1 cellular context compared by ENCODE assay signal in the genomic region with DNA sequence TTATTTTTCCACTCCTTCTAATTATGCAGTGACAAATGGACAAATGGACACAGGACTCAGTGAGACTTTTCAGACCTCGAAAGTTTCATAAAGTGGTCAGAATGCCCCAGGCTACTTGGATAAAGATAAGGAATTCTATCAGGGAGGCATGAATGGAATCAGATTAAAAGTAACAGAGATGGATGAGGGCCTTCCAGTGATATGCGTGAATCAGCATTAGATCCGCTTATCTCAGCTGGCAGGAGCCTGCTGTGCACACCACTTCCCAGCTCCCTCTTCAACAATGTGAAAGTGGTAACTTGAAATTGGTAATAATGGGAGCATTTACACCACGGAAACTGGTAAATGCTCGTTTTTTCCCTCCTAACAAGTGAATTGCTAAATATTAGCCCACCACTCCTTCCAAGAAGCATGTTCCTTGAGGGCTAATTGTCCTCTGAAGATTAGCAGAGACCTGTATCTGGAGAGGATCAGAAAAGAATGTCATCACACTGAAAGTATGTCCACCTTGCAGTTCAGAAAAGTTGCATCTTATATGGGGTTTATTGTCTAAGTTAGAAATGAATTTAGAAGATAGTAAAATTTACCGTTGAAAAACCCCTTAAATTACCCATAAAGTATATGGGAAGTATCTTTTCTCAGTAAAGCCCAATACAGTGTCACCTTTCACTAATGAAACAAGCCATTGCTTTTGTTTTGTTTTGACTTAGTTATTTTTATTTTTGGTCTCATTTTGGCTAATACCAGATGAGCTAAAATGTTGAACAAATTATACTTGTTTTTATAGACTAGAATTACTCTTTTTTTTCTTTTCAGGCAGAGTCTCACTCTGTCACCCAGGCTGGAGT.
TF ChIP-seq lines count a peak whose summit lies in the region.

No MANE protein-coding gene starts in this region.

TF ChIP-seq in GM12878, 131 proteins besides CTCF, POLR2A, EP300 and RAD21:
- TF ChIP-seq KDM1A (IDR thresholded peaks at IDR 0.05; ENCODE audit: borderline replicate concordance) = no peak
- TF ChIP-seq, protein P1, sequence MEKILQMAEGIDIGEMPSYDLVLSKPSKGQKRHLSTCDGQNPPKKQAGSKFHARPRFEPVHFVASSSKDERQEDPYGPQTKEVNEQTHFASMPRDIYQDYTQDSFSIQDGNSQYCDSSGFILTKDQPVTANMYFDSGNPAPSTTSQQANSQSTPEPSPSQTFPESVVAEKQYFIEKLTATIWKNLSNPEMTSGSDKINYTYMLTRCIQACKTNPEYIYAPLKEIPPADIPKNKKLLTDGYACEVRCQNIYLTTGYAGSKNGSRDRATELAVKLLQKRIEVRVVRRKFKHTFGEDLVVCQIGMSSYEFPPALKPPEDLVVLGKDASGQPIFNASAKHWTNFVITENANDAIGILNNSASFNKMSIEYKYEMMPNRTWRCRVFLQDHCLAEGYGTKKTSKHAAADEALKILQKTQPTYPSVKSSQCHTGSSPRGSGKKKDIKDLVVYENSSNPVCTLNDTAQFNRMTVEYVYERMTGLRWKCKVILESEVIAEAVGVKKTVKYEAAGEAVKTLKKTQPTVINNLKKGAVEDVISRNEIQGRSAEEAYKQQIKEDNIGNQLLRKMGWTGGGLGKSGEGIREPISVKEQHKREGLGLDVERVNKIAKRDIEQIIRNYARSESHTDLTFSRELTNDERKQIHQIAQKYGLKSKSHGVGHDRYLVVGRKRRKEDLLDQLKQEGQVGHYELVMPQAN (conservative IDR thresholded peaks at IDR 0.05) = no peak
- TF ChIP-seq, protein P2, sequence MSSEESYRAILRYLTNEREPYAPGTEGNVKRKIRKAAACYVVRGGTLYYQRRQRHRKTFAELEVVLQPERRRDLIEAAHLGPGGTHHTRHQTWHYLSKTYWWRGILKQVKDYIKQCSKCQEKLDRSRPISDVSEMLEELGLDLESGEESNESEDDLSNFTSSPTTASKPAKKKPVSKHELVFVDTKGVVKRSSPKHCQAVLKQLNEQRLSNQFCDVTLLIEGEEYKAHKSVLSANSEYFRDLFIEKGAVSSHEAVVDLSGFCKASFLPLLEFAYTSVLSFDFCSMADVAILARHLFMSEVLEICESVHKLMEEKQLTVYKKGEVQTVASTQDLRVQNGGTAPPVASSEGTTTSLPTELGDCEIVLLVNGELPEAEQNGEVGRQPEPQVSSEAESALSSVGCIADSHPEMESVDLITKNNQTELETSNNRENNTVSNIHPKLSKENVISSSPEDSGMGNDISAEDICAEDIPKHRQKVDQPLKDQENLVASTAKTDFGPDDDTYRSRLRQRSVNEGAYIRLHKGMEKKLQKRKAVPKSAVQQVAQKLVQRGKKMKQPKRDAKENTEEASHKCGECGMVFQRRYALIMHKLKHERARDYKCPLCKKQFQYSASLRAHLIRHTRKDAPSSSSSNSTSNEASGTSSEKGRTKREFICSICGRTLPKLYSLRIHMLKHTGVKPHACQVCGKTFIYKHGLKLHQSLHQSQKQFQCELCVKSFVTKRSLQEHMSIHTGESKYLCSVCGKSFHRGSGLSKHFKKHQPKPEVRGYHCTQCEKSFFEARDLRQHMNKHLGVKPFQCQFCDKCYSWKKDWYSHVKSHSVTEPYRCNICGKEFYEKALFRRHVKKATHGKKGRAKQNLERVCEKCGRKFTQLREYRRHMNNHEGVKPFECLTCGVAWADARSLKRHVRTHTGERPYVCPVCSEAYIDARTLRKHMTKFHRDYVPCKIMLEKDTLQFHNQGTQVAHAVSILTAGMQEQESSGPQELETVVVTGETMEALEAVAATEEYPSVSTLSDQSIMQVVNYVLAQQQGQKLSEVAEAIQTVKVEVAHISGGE (CRISPR knock-in tag; IDR thresholded peaks at IDR 0.05) = no peak
- TF ChIP-seq, protein P3, sequence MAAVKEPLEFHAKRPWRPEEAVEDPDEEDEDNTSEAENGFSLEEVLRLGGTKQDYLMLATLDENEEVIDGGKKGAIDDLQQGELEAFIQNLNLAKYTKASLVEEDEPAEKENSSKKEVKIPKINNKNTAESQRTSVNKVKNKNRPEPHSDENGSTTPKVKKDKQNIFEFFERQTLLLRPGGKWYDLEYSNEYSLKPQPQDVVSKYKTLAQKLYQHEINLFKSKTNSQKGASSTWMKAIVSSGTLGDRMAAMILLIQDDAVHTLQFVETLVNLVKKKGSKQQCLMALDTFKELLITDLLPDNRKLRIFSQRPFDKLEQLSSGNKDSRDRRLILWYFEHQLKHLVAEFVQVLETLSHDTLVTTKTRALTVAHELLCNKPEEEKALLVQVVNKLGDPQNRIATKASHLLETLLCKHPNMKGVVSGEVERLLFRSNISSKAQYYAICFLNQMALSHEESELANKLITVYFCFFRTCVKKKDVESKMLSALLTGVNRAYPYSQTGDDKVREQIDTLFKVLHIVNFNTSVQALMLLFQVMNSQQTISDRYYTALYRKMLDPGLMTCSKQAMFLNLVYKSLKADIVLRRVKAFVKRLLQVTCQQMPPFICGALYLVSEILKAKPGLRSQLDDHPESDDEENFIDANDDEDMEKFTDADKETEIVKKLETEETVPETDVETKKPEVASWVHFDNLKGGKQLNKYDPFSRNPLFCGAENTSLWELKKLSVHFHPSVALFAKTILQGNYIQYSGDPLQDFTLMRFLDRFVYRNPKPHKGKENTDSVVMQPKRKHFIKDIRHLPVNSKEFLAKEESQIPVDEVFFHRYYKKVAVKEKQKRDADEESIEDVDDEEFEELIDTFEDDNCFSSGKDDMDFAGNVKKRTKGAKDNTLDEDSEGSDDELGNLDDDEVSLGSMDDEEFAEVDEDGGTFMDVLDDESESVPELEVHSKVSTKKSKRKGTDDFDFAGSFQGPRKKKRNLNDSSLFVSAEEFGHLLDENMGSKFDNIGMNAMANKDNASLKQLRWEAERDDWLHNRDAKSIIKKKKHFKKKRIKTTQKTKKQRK (IDR thresholded peaks at IDR 0.05; ENCODE audit: low read depth, low read length) = no peak
- no peak for TF ChIP-seq STAT3 (IDR thresholded peaks at IDR 0.05; ENCODE audit: low read depth, low read length)
- no peak for TF ChIP-seq CHD4 (IDR thresholded peaks at IDR 0.05)
- TF ChIP-seq, protein P4, sequence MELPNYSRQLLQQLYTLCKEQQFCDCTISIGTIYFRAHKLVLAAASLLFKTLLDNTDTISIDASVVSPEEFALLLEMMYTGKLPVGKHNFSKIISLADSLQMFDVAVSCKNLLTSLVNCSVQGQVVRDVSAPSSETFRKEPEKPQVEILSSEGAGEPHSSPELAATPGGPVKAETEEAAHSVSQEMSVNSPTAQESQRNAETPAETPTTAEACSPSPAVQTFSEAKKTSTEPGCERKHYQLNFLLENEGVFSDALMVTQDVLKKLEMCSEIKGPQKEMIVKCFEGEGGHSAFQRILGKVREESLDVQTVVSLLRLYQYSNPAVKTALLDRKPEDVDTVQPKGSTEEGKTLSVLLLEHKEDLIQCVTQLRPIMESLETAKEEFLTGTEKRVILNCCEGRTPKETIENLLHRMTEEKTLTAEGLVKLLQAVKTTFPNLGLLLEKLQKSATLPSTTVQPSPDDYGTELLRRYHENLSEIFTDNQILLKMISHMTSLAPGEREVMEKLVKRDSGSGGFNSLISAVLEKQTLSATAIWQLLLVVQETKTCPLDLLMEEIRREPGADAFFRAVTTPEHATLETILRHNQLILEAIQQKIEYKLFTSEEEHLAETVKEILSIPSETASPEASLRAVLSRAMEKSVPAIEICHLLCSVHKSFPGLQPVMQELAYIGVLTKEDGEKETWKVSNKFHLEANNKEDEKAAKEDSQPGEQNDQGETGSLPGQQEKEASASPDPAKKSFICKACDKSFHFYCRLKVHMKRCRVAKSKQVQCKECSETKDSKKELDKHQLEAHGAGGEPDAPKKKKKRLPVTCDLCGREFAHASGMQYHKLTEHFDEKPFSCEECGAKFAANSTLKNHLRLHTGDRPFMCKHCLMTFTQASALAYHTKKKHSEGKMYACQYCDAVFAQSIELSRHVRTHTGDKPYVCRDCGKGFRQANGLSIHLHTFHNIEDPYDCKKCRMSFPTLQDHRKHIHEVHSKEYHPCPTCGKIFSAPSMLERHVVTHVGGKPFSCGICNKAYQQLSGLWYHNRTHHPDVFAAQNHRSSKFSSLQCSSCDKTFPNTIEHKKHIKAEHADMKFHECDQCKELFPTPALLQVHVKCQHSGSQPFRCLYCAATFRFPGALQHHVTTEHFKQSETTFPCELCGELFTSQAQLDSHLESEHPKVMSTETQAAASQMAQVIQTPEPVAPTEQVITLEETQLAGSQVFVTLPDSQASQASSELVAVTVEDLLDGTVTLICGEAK (IDR thresholded peaks at IDR 0.05; ENCODE audit: borderline replicate concordance) = no peak
- no peak for TF ChIP-seq RBBP5 (conservative IDR thresholded peaks at IDR 0.05)
TF ChIP-seq in GM12878: peak in this region for 0.
